In the genomic region with DNA sequence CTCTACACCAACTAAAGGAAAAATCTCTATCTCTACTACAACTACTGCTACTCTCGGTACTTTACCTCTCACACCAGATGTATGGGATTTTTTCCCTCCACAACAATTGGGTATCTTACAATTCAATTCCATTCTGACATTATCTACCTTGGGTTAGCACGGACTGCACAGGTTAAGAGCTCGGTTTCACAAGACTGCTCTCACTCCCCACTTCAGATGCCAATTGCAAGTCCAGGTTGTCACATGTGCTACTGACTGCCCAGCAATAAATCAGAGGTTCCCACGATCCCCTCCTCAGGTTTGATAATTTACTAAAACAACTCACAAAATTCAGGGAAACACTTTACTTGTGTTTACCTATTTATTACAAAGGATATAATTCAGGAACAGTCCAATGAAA, we compare ENCODE assay signal across 26 cellular contexts. TPM values are rescaled to one million over a fixed set of nuclear protein-coding genes. Genes with fewer than 3 reads are reported as not detected.
DNase-seq lines count a peak whose midpoint lies in the region; ATAC-seq and TF ChIP-seq lines count a peak whose summit lies in the region.
"Had no signal": no experiment of that assay in that cellular context is flagged by ENCODE, and none has a peak within 500 bp of the region (broad histone marks: within the 10 kb centered on the region; RNA-seq: fewer than 3 reads in every experiment).

No MANE protein-coding gene starts in this region.

- no peak overlapping the region for H3K4me3 Mint-ChIP-seq in CD8-positive, alpha-beta memory T cell
- H3K4me3 Mint-ChIP-seq: CD14-positive monocyte; CD4-positive, alpha-beta T cell; HFFc6 had no signal

- H3K9me3 ChIP-seq in liver (ENCODE audit: control insufficient read depth in 4 of 4, low read length in 3 of 4) (peaks cover 0 to 3% (median 0%) of the 10 kb centered on the region in 4 donors), lung (ENCODE audit: control insufficient read depth in 2 of 2, insufficient read depth in 1 of 2, low read length in 1 of 2) (no peaks in the 10 kb centered on the region), thyroid gland (no peaks in the 10 kb centered on the region)
- no peaks in the 10 kb centered on the region for H3K9me3 ChIP-seq in CD8-positive, alpha-beta memory T cell (ENCODE audit: low read length)
- H3K9me3 ChIP-seq: A549, BE2C, HAP-1 had no signal

- peak; percentile 55 for DNase-seq in left lobe of liver (ENCODE audit: low spot score)
- peak; percentile 45 for DNase-seq in lung (ENCODE audit: low spot score)
- DNase-seq in thyroid gland: peak; percentile 30 to 37
- DNase-seq in hepatic stellate cell (ENCODE audit: low spot score): no peak
- DNase-seq in CD8-positive, alpha-beta memory T cell: no peak
- DNase-seq in middle frontal gyrus (ENCODE audit: extremely low spot score, low spot score): no peak
- DNase-seq in HPDE6-E6E7 (ENCODE audit: extremely low spot score): no peak
- DNase-seq: 8988T; ACHN; AML-193; BE2C; Calu3; CD4-positive, alpha-beta T cell; COR-L47; DMS53; DMS79 treated with DMSO at 0.1 percent for 48 hours; GF-D8; GOT3; HFFc6 had no signal

- no peaks in the 10 kb centered on the region for H3K4me1 Mint-ChIP-seq in CD8-positive, alpha-beta memory T cell

- TF ChIP-seq RAD21 in liver (IDR thresholded peaks at IDR 0.05): no peak

- H3K9ac ChIP-seq in liver (ENCODE audit: low read depth in 1 of 2, low read length in 2 of 2): no peak overlapping the region
- H3K9ac ChIP-seq: BLaER1 treated with 17β-estradiol and CSF1 and Interleukin-3, amounts not matched to agents 10 nM and 100 nM had no signal

- 44% methylated on average over 4 of the region's 4 CpGs for WGBS in liver
- 68 to 85% methylated on average over 4 of the region's 4 CpGs for WGBS in lung, 2 donors
- WGBS in thyroid gland, 2 donors: 31 to 35% methylated on average over 4 of the region's 4 CpGs

- H3K36me3 Mint-ChIP-seq in CD8-positive, alpha-beta memory T cell: no peaks in the 10 kb centered on the region

- no peak for TF ChIP-seq POLR2A in thyroid gland (IDR thresholded peaks at IDR 0.05)

- H3K27ac ChIP-seq in liver (ENCODE audit: low read depth in 1 of 2, low read length in 2 of 2): peak overlapping the region; percentile 38 to 62
- no peak overlapping the region for H3K27ac ChIP-seq in lung (ENCODE audit: low read depth in 1 of 2, low read length in 1 of 2)
- no peak overlapping the region for H3K27ac ChIP-seq in thyroid gland
- H3K27ac ChIP-seq in CD8-positive, alpha-beta memory T cell (ENCODE audit: low read depth, low read length): no peak overlapping the region
- H3K27ac ChIP-seq: A549; BLaER1 treated with 17β-estradiol and CSF1 and Interleukin-3, amounts not matched to agents 10 nM and 100 nM had no signal

- peaks cover 7 to 14% of the 10 kb centered on the region in 2 donors for H3K27me3 Mint-ChIP-seq in CD8-positive, alpha-beta memory T cell

- intact Hi-C loops in thyroid gland (cut with DNase I): no loop called here

- no peak overlapping the region for H3K27ac Mint-ChIP-seq in CD8-positive, alpha-beta memory T cell
- H3K27ac Mint-ChIP-seq: CD14-positive monocyte; CD4-positive, alpha-beta T cell; HFFc6 had no signal

- TF ChIP-seq CTCF in liver (IDR thresholded peaks at IDR 0.05; ENCODE audit: low read depth, low read length, missing input control): no peak
- TF ChIP-seq CTCF in lung (IDR thresholded peaks at IDR 0.05; ENCODE audit: control extremely low read depth, extremely low read depth): no peak
- TF ChIP-seq CTCF in thyroid gland (IDR thresholded peaks at IDR 0.05): no peak

- peak; percentile 81 for ATAC-seq in left lobe of liver
- no peak for ATAC-seq in lung (ENCODE audit: insufficient read depth, low FRiP score)
- ATAC-seq: A549 had no signal

- POLR2A ChIA-PET in CD8-positive, alpha-beta memory T cell (lab: Charles Lee): no interaction called here

- H3K4me1 ChIP-seq in liver (ENCODE audit: control insufficient read depth in 4 of 4, insufficient read depth in 4 of 4, low read length in 3 of 4) (peaks cover 4 to 21% (median 5%) of the 10 kb centered on the region in 4 donors), lung (ENCODE audit: control insufficient read depth in 2 of 2, insufficient read depth in 2 of 2, low read length in 2 of 2) (no peaks in the 10 kb centered on the region), thyroid gland (no peaks in the 10 kb centered on the region)
- no peaks in the 10 kb centered on the region for H3K4me1 ChIP-seq in CD8-positive, alpha-beta memory T cell (ENCODE audit: insufficient read depth, low read length)
- H3K4me1 ChIP-seq: A549; BE2C; BLaER1 treated with 17β-estradiol and CSF1 and Interleukin-3, amounts not matched to agents 10 nM and 100 nM; HAP-1 had no signal

- H3K4me3 ChIP-seq in liver (ENCODE audit: low read depth in 1 of 3, low read length in 3 of 3) (no peak overlapping the region), lung (no peak overlapping the region), thyroid gland (replicated peaks in 1 of 3) (no peak overlapping the region)
- H3K4me3 ChIP-seq in CD8-positive, alpha-beta memory T cell (ENCODE audit: low read length): no peak overlapping the region
- H3K4me3 ChIP-seq: A549; BLaER1 treated with 17β-estradiol and CSF1 and Interleukin-3, amounts not matched to agents 10 nM and 100 nM; HAP-1 had no signal

- no peaks in the 10 kb centered on the region for H3K27me3 ChIP-seq in liver (ENCODE audit: control insufficient read depth in 4 of 4, insufficient read depth in 4 of 4, low read length in 3 of 4)
- H3K27me3 ChIP-seq in lung (ENCODE audit: control insufficient read depth, insufficient read depth): no peaks in the 10 kb centered on the region
- H3K27me3 ChIP-seq in thyroid gland: no peaks in the 10 kb centered on the region
- no peaks in the 10 kb centered on the region for H3K27me3 ChIP-seq in CD8-positive, alpha-beta memory T cell (ENCODE audit: insufficient read depth, low read length, poor library complexity, severe bottlenecking)
- H3K27me3 ChIP-seq: BE2C; BLaER1 treated with 17β-estradiol and CSF1 and Interleukin-3, amounts not matched to agents 10 nM and 100 nM had no signal

- H3K36me3 ChIP-seq in liver (ENCODE audit: control insufficient read depth in 4 of 4, insufficient read depth in 3 of 4, low read depth in 1 of 4, low read length in 3 of 4): no peaks in the 10 kb centered on the region
- no peaks in the 10 kb centered on the region for H3K36me3 ChIP-seq in lung (ENCODE audit: control insufficient read depth in 2 of 2, insufficient read depth in 2 of 2, low read length in 2 of 2)
- H3K36me3 ChIP-seq in thyroid gland: no peaks in the 10 kb centered on the region
- no peaks in the 10 kb centered on the region for H3K36me3 ChIP-seq in CD8-positive, alpha-beta memory T cell (ENCODE audit: insufficient read depth, low read length)
- H3K36me3 ChIP-seq: BE2C; BLaER1 treated with 17β-estradiol and CSF1 and Interleukin-3, amounts not matched to agents 10 nM and 100 nM; HAP-1 had no signal

- CTCF ChIA-PET in CD8-positive, alpha-beta memory T cell (lab: Charles Lee): no interaction called here

- peaks cover 0 to 10% (median 3%) of the 10 kb centered on the region in 5 donors for H3K9me3 Mint-ChIP-seq in CD8-positive, alpha-beta memory T cell
- H3K9me3 Mint-ChIP-seq: CD4-positive, alpha-beta T cell had no signal

TF ChIP-seq in liver, 16 proteins besides CTCF, POLR2A, EP300 and RAD21:
- no peak for TF ChIP-seq EGR1 (IDR thresholded peaks at IDR 0.05; ENCODE audit: low read depth in 2 of 2)
- TF ChIP-seq NR2F2 (IDR thresholded peaks at IDR 0.05): no peak
- TF ChIP-seq YY1 (IDR thresholded peaks at IDR 0.05): no peak
- TF ChIP-seq, protein P1, sequence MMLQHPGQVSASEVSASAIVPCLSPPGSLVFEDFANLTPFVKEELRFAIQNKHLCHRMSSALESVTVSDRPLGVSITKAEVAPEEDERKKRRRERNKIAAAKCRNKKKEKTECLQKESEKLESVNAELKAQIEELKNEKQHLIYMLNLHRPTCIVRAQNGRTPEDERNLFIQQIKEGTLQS (IDR thresholded peaks at IDR 0.05): no peak
- TF ChIP-seq SP1 (IDR thresholded peaks at IDR 0.05): no peak
- no peak for TF ChIP-seq FOXA2 (IDR thresholded peaks at IDR 0.05)
- TF ChIP-seq GABPA (IDR thresholded peaks at IDR 0.05 in 1 of 2, conservative IDR thresholded peaks at IDR 0.05 in 1 of 2): no peak
- no peak for TF ChIP-seq RXRA (IDR thresholded peaks at IDR 0.05)
- TF ChIP-seq, protein P2, sequence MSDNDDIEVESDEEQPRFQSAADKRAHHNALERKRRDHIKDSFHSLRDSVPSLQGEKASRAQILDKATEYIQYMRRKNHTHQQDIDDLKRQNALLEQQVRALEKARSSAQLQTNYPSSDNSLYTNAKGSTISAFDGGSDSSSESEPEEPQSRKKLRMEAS (IDR thresholded peaks at IDR 0.05): no peak
- TF ChIP-seq HNF4A (conservative IDR thresholded peaks at IDR 0.05): no peak
- TF ChIP-seq FOXA1 (IDR thresholded peaks at IDR 0.05): no peak
- TF ChIP-seq, protein P3, sequence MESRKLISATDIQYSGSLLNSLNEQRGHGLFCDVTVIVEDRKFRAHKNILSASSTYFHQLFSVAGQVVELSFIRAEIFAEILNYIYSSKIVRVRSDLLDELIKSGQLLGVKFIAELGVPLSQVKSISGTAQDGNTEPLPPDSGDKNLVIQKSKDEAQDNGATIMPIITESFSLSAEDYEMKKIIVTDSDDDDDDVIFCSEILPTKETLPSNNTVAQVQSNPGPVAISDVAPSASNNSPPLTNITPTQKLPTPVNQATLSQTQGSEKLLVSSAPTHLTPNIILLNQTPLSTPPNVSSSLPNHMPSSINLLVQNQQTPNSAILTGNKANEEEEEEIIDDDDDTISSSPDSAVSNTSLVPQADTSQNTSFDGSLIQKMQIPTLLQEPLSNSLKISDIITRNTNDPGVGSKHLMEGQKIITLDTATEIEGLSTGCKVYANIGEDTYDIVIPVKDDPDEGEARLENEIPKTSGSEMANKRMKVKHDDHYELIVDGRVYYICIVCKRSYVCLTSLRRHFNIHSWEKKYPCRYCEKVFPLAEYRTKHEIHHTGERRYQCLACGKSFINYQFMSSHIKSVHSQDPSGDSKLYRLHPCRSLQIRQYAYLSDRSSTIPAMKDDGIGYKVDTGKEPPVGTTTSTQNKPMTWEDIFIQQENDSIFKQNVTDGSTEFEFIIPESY (IDR thresholded peaks at IDR 0.05): no peak
- TF ChIP-seq JUND (IDR thresholded peaks at IDR 0.05): no peak
TF ChIP-seq in liver: peak in this region for 0.

RNA-seq across cellular contexts. Expression of a gene that starts 58.0 kb away (rescaled TPM):
- not detected for total RNA-seq in left lobe of liver
- total RNA-seq in liver: under 1 TPM in 1 of 2 donors, not detected in 1; 0.08 TPM
- polyA plus RNA-seq in liver: not detected
- total RNA-seq in lung: 1 to 10 TPM in 1 of 2 donors, not detected in 1; 1.6 TPM
- polyA plus RNA-seq in lung: under 1 TPM; 0.17 to 0.69 TPM
- total RNA-seq in thyroid gland: 1 to 10 TPM in 1 of 4 donors, under 1 TPM in 3; 0.22 to 3.0 (median 0.28) TPM
- not detected for total RNA-seq in CD8-positive, alpha-beta memory T cell
- polyA plus RNA-seq in CD8-positive, alpha-beta memory T cell: not detected
- total RNA-seq: Calu3; CD4-positive, alpha-beta T cell; Daoy; G401; HFFc6 had no signal
- polyA plus RNA-seq: A549, CD14-positive monocyte had no signal

RNA-seq across cellular contexts. Expression of a gene that starts 58.5 kb away (rescaled TPM):
- 31.7 TPM for total RNA-seq in left lobe of liver
- 10 to 100 TPM; 33.8 to 37.4 TPM for total RNA-seq in liver
- 10 to 100 TPM; 44.1 to 56.2 TPM for polyA plus RNA-seq in liver
- 10 to 100 TPM; 57.5 to 70.5 TPM for total RNA-seq in lung
- 10 to 100 TPM; 39.5 to 39.9 TPM for polyA plus RNA-seq in lung
- 10 to 100 TPM; 37.1 to 82.1 (median 62.4) TPM for total RNA-seq in thyroid gland
- 100 to 1,000 TPM; 127 to 130 TPM for total RNA-seq in CD8-positive, alpha-beta memory T cell
- 116 TPM for polyA plus RNA-seq in CD8-positive, alpha-beta memory T cell

Comparison
In these comparisons a context has a peak if more than half of its experiments do, and no peak if none do; other contexts are left out.
1. DNase-seq: peak in left lobe of liver (single experiment), lung (single experiment) and thyroid gland (2 of 2); none in hepatic stellate cell (single experiment), CD8-positive, alpha-beta memory T cell (0 of 5), middle frontal gyrus (single experiment) and HPDE6-E6E7 (single experiment).
2. H3K27ac ChIP-seq: peak in liver (2 of 2); none in lung (0 of 2), thyroid gland (0 of 3) and CD8-positive, alpha-beta memory T cell (single experiment).